In genomic region chr1:232586679-232587078, GRCh38 we compare ENCODE assay signal across 18 cellular contexts. TPM values are rescaled to one million over a fixed set of nuclear protein-coding genes. Genes with fewer than 3 reads are reported as not detected.
A peak's percentile ranks its signal among the peaks of the same experiment; 100 is the strongest.
DNase-seq lines count a peak whose midpoint lies in the region; ATAC-seq, FAIRE-seq and TF ChIP-seq lines count a peak whose summit lies in the region.
"Had no signal": no experiment of that assay in that cellular context is flagged by ENCODE, and none has a peak within 500 bp of the region (broad histone marks: within the 10 kb centered on the region; RNA-seq: fewer than 3 reads in every experiment).

No MANE protein-coding gene starts in this region.

- intact Hi-C loops in left ventricle myocardium superior (cut with micrococcal nuclease) = no loop called here

- DNase-seq in D721Med (ENCODE audit: insufficient read length, low spot score) = no peak
- peak; percentile 83 to 93 for DNase-seq in NCI-H1930 (lab: John Stamatoyannopoulos, UW)
- DNase-seq in SHP77 treated with DMSO at 0.1 percent for 48 hours (lab: John Stamatoyannopoulos, UW) = peak; percentile 20
- DNase-seq in left ventricle myocardium superior = no peak
- DNase-seq in iPS-NIHi11 (ENCODE audit: low spot score) = no peak
- DNase-seq in MV-4-11 (lab: John Stamatoyannopoulos, UW) = no peak
- no peak for DNase-seq in islet precursor cell
- DNase-seq: AML-193; Calu3; CD4-positive, alpha-beta T cell; DND-41; KBM-7; NCI-H446 treated with DMSO at 0.1 percent for 48 hours; SJCRH30; SW 1271 had no signal

- TF ChIP-seq CTCF in D721Med (IDR thresholded peaks at IDR 0.05; ENCODE audit: insufficient read depth, missing control alignments) = no peak

- ATAC-seq in left ventricle myocardium superior (peak; percentile 53), GM19467 (IDR thresholded peaks at IDR 0.05; ENCODE audit: unreplicated experiment) (no peak)

- FAIRE-seq in D721Med (lab: Jason Lieb, UNC) = peak; percentile 60
- FAIRE-seq: H54, RCC 7860 had no signal

RNA-seq across cellular contexts. Expression of gene SIPA1L2, which starts 43.3 kb away (rescaled TPM):
- total RNA-seq in left ventricle myocardium superior = 127 TPM

Comparison
In these comparisons a context has a peak if more than half of its experiments do, and no peak if none do; other contexts are left out.
1. DNase-seq: peak in NCI-H1930 (2 of 2) and SHP77 treated with DMSO at 0.1 percent for 48 hours (single experiment); none in D721Med (single experiment), left ventricle myocardium superior (single experiment), iPS-NIHi11 (single experiment), MV-4-11 (single experiment) and islet precursor cell (single experiment).